21 cellular contexts compared by ENCODE assay signal in genomic region chrX:10453945-10454344, GRCh38.
A peak's percentile ranks its signal among the peaks of the same experiment; 100 is the strongest.
DNase-seq lines count a peak whose midpoint lies in the region; ATAC-seq, FAIRE-seq and TF ChIP-seq lines count a peak whose summit lies in the region.
"Had no signal": no experiment of that assay in that cellular context is flagged by ENCODE, and none has a peak within 500 bp of the region (broad histone marks: within the 10 kb centered on the region; RNA-seq: fewer than 3 reads in every experiment).

No MANE protein-coding gene starts in this region.

- no peaks in the 10 kb centered on the region for H3K79me1 ChIP-seq in neuronal stem cell (ENCODE audit: low read depth, low read length)

- no peaks in the 10 kb centered on the region for H3K79me2 ChIP-seq in astrocyte (ENCODE audit: insufficient read depth, low read length)

- H2AK5ac ChIP-seq in neuronal stem cell (ENCODE audit: low read depth, low read length) = no peak overlapping the region

- H3K18ac ChIP-seq in neuronal stem cell (ENCODE audit: low read length) = no peak overlapping the region

- no peak for TF ChIP-seq CTCF in astrocyte (IDR thresholded peaks at IDR 0.05; ENCODE audit: insufficient read depth, low read depth, low read length)
- no peak for TF ChIP-seq CTCF in liver (IDR thresholded peaks at IDR 0.05; ENCODE audit: low read depth, low read length, missing input control)
- TF ChIP-seq CTCF in ascending aorta (IDR thresholded peaks at IDR 0.05) = no peak

- H2BK120ac ChIP-seq in neuronal stem cell (ENCODE audit: low read depth, low read length) = no peak overlapping the region

- FAIRE-seq in astrocyte (lab: Jason Lieb, UNC) = peak; percentile 73
- FAIRE-seq: G401.6, GM12892, GM19239, H1 had no signal

- no peak overlapping the region for H4K8ac ChIP-seq in neuronal stem cell (ENCODE audit: low read depth, low read length)

- H3K4me3 Mint-ChIP-seq in astrocyte (ENCODE audit: unreplicated experiment) = no peak overlapping the region
- H3K4me3 Mint-ChIP-seq: B cell; CD4-positive, CD25-positive, alpha-beta regulatory T cell; CD8-positive, alpha-beta T cell had no signal

- intact Hi-C loops in ascending aorta (cut with DNase I) = no loop called here

- H3K36me3 ChIP-seq in astrocyte (ENCODE audit: insufficient read depth, low read length) = peaks cover 5% of the 10 kb centered on the region
- H3K36me3 ChIP-seq in liver (ENCODE audit: control insufficient read depth in 4 of 4, insufficient read depth in 3 of 4, low read depth in 1 of 4, low read length in 3 of 4) = no peaks in the 10 kb centered on the region
- H3K36me3 ChIP-seq in neuronal stem cell (replicated peaks in 1 of 2; ENCODE audit: control insufficient read depth in 2 of 2, insufficient read depth in 2 of 2, low read length in 2 of 2) = peaks cover 5 to 99% of the 10 kb centered on the region in 2 donors
- H3K36me3 ChIP-seq in ascending aorta = no peaks in the 10 kb centered on the region
- H3K36me3 ChIP-seq: BLaER1 had no signal

- ATAC-seq in HG02798 (IDR thresholded peaks at IDR 0.05; ENCODE audit: poor library complexity, unreplicated experiment) = no peak
- ATAC-seq: CD8-positive, alpha-beta T cell had no signal

- no peak overlapping the region for H3K9ac ChIP-seq in astrocyte (ENCODE audit: low read length)
- no peak overlapping the region for H3K9ac ChIP-seq in liver (ENCODE audit: low read depth in 1 of 2, low read length in 2 of 2)
- H3K9ac ChIP-seq in neuronal stem cell (ENCODE audit: low read depth, low read length, poor library complexity) = no peak overlapping the region
- H3K9ac ChIP-seq: BLaER1, GM23248 had no signal

- H2BK5ac ChIP-seq in neuronal stem cell (ENCODE audit: low read length) = no peak overlapping the region

- DNase-seq in astrocyte (ENCODE audit: low read depth) = no peak
- DNase-seq in neuronal stem cell (ENCODE audit: low spot score) = peak; percentile 35
- no peak for DNase-seq in NK-92 treated with Interleukin-12 subunit alpha and Interleukin-12 subunit beta, amount 100 ng/mL, for 24 hours (lab: John Stamatoyannopoulos, UW)
- DNase-seq in ascending aorta (ENCODE audit: low spot score in 2 of 2) = no peak
- DNase-seq: Caco-2; CD4-positive, CD25-positive, alpha-beta regulatory T cell; CD8-positive, alpha-beta T cell; DMS153; DND-41; GM23248; H7; HCEC 1CT had no signal

- H3K14ac ChIP-seq in neuronal stem cell (ENCODE audit: low read length) = no peak overlapping the region

- no peak overlapping the region for H4K91ac ChIP-seq in neuronal stem cell (ENCODE audit: low read depth, low read length, poor library complexity)

- no peaks in the 10 kb centered on the region for H3K27me3 ChIP-seq in astrocyte (ENCODE audit: insufficient read depth, low read length)
- H3K27me3 ChIP-seq in liver (ENCODE audit: control insufficient read depth in 4 of 4, insufficient read depth in 4 of 4, low read length in 3 of 4) = no peaks in the 10 kb centered on the region
- H3K27me3 ChIP-seq in neuronal stem cell (ENCODE audit: control insufficient read depth in 3 of 3, insufficient read depth in 3 of 3, low read depth in 1 of 3, low read length in 3 of 3) = no peaks in the 10 kb centered on the region
- no peaks in the 10 kb centered on the region for H3K27me3 ChIP-seq in ascending aorta

- WGBS in liver = 44% methylated on average over 1 of the region's 1 CpG
- WGBS in neuronal stem cell (ENCODE audit: extremely low coverage in 2 of 2, insufficient read length in 2 of 2, insufficient replicate concordance in 1 of 2), 2 donors = no CpG with 5 or more reads among the region's 1 CpG

- no peak overlapping the region for H3K23ac ChIP-seq in neuronal stem cell (ENCODE audit: low read depth, low read length, poor library complexity)

- TF ChIP-seq RAD21 in liver (IDR thresholded peaks at IDR 0.05) = no peak

- H3K4me3 ChIP-seq in astrocyte (ENCODE audit: insufficient read depth, low read depth, low read length) (no peak overlapping the region), liver (ENCODE audit: low read depth in 1 of 3, low read length in 3 of 3) (no peak overlapping the region), neuronal stem cell (ENCODE audit: low read length in 2 of 2) (no peak overlapping the region), ascending aorta (no peak overlapping the region)
- H3K4me3 ChIP-seq: BLaER1, GM23248 had no signal

- H3K27ac Mint-ChIP-seq in astrocyte (ENCODE audit: unreplicated experiment) = no peak overlapping the region
- H3K27ac Mint-ChIP-seq: B cell; CD4-positive, CD25-positive, alpha-beta regulatory T cell; CD8-positive, alpha-beta T cell had no signal

- no peaks in the 10 kb centered on the region for H3K9me3 Mint-ChIP-seq in astrocyte (ENCODE audit: unreplicated experiment)
- H3K9me3 Mint-ChIP-seq: CD8-positive, alpha-beta T cell had no signal

- no peak overlapping the region for H2BK12ac ChIP-seq in neuronal stem cell (ENCODE audit: low read length)

- no peak overlapping the region for H3K4me2 ChIP-seq in astrocyte (ENCODE audit: low read length)
- H3K4me2 ChIP-seq in neuronal stem cell (ENCODE audit: insufficient read depth, low read length, poor library complexity, severe bottlenecking) = no peak overlapping the region
- H3K4me2 ChIP-seq: BLaER1 had no signal

- peaks cover 8% of the 10 kb centered on the region for H3K4me1 ChIP-seq in astrocyte (ENCODE audit: insufficient read depth, low read length)
- peaks cover 0 to 1% (median 0%) of the 10 kb centered on the region in 4 donors for H3K4me1 ChIP-seq in liver (ENCODE audit: control insufficient read depth in 4 of 4, insufficient read depth in 4 of 4, low read length in 3 of 4)
- peaks cover 0 to 2% of the 10 kb centered on the region in 2 donors for H3K4me1 ChIP-seq in neuronal stem cell (ENCODE audit: control insufficient read depth in 2 of 2, insufficient read depth in 1 of 2, low read depth in 1 of 2, low read length in 2 of 2)
- H3K4me1 ChIP-seq in ascending aorta = no peaks in the 10 kb centered on the region
- H3K4me1 ChIP-seq: BLaER1, Caco-2 had no signal

- H2AFZ ChIP-seq in astrocyte (ENCODE audit: low read depth, low read length) = no peak overlapping the region
- no peak overlapping the region for H2AFZ ChIP-seq in neuronal stem cell (ENCODE audit: low read length)
- H2AFZ ChIP-seq: GM23248 had no signal

- H3K4me1 Mint-ChIP-seq in astrocyte (ENCODE audit: low read depth, unreplicated experiment) = peaks cover 5% of the 10 kb centered on the region
- H3K4me1 Mint-ChIP-seq: B cell; CD4-positive, CD25-positive, alpha-beta regulatory T cell had no signal

- no peaks in the 10 kb centered on the region for H3K9me3 ChIP-seq in astrocyte (ENCODE audit: insufficient read depth, low read depth, low read length)
- H3K9me3 ChIP-seq in liver (ENCODE audit: control insufficient read depth in 4 of 4, low read length in 3 of 4) = peaks cover 0 to 2% (median 0%) of the 10 kb centered on the region in 4 donors
- H3K9me3 ChIP-seq in neuronal stem cell (replicated peaks in 1 of 2; ENCODE audit: control insufficient read depth in 2 of 2, insufficient read depth in 1 of 2, low read depth in 1 of 2, low read length in 2 of 2) = peaks cover 2 to 7% of the 10 kb centered on the region in 2 donors
- H3K9me3 ChIP-seq in ascending aorta = no peaks in the 10 kb centered on the region
- H3K9me3 ChIP-seq: BLaER1, Caco-2 had no signal

- no peaks in the 10 kb centered on the region for H4K20me1 ChIP-seq in astrocyte (ENCODE audit: insufficient read depth, low read length)
- H4K20me1 ChIP-seq: BLaER1 had no signal

- H3K36me3 Mint-ChIP-seq in astrocyte (ENCODE audit: low read depth, unreplicated experiment) = peaks cover 3% of the 10 kb centered on the region
- H3K36me3 Mint-ChIP-seq: CD4-positive, CD25-positive, alpha-beta regulatory T cell; CD8-positive, alpha-beta T cell had no signal

- no peak overlapping the region for H2BK15ac ChIP-seq in neuronal stem cell (ENCODE audit: low read length)

- no peak overlapping the region for H3K4ac ChIP-seq in neuronal stem cell (ENCODE audit: low read length)

- H3K27ac ChIP-seq in astrocyte (ENCODE audit: low read depth, low read length) = no peak overlapping the region
- H3K27ac ChIP-seq in liver (ENCODE audit: low read depth in 1 of 2, low read length in 2 of 2) = no peak overlapping the region
- H3K27ac ChIP-seq in neuronal stem cell (replicated peaks; ENCODE audit: low read length) = peak overlapping the region; percentile 51
- no peak overlapping the region for H3K27ac ChIP-seq in ascending aorta
- H3K27ac ChIP-seq: BLaER1, C4-2B, GM23248 had no signal

- no peaks in the 10 kb centered on the region for H3K27me3 Mint-ChIP-seq in astrocyte (ENCODE audit: low read depth, unreplicated experiment)
- H3K27me3 Mint-ChIP-seq: B cell; CD4-positive, CD25-positive, alpha-beta regulatory T cell had no signal

TF ChIP-seq in liver, 16 proteins besides CTCF, POLR2A, EP300 and RAD21:
- TF ChIP-seq RXRA (IDR thresholded peaks at IDR 0.05) (peak; percentile 48 to 59), SP1 (IDR thresholded peaks at IDR 0.05) (peak; percentile 17), EGR1 (IDR thresholded peaks at IDR 0.05; ENCODE audit: low read depth in 2 of 2) (no peak), MAX (IDR thresholded peaks at IDR 0.05) (no peak), HNF4A (conservative IDR thresholded peaks at IDR 0.05) (peak in 1 of 2 donors; percentile 22), ZBTB33 (IDR thresholded peaks at IDR 0.05) (no peak), YY1 (IDR thresholded peaks at IDR 0.05) (no peak), TAF1 (conservative IDR thresholded peaks at IDR 0.05) (no peak)
